ENCODE assay signal across 10 cellular contexts in genomic region chr12:25151476-25151875, GRCh38. TPM values are rescaled to one million over a fixed set of nuclear protein-coding genes. Genes with fewer than 3 reads are reported as not detected.
DNase-seq lines count a peak whose midpoint lies in the region; ATAC-seq and TF ChIP-seq lines count a peak whose summit lies in the region.
"Had no signal": no experiment of that assay in that cellular context is flagged by ENCODE, and none has a peak within 500 bp of the region (broad histone marks: within the 10 kb centered on the region; RNA-seq: fewer than 3 reads in every experiment).

No MANE protein-coding gene starts in this region.

- H3K4me1 ChIP-seq in mesendoderm (ENCODE audit: control insufficient read depth, low read depth, low read length), result no peaks in the 10 kb centered on the region
- H3K4me1 ChIP-seq in PC-9 (replicated peaks; ENCODE audit: insufficient read depth), result no peaks in the 10 kb centered on the region

- H3K4me3 Mint-ChIP-seq in endothelial cell (ENCODE audit: unreplicated experiment) (no peak overlapping the region), glutamatergic neuron (ENCODE audit: unreplicated experiment) (no peak overlapping the region)

- no peak overlapping the region for H3K23ac ChIP-seq in mesendoderm (ENCODE audit: low read length)

- no peak for TF ChIP-seq CTCF in AG10803 (conservative IDR thresholded peaks at IDR 0.05; ENCODE audit: low read length)
- TF ChIP-seq CTCF in NB4 (IDR thresholded peaks at IDR 0.05; ENCODE audit: low read depth, low read length), result no peak
- TF ChIP-seq CTCF in endothelial cell (IDR thresholded peaks at IDR 0.05; ENCODE audit: unreplicated experiment), result no peak
- no peak for TF ChIP-seq CTCF in glutamatergic neuron (IDR thresholded peaks at IDR 0.05; ENCODE audit: partially characterized antibody, unreplicated experiment)
- TF ChIP-seq CTCF in PC-9 (conservative IDR thresholded peaks at IDR 0.05), result no peak

- no peak overlapping the region for H3K27ac Mint-ChIP-seq in endothelial cell (ENCODE audit: unreplicated experiment)
- no peak overlapping the region for H3K27ac Mint-ChIP-seq in glutamatergic neuron (ENCODE audit: unreplicated experiment)

- no peak overlapping the region for H3K9ac ChIP-seq in mesendoderm (ENCODE audit: low read length)

- H3K79me1 ChIP-seq in mesendoderm (ENCODE audit: low read length), result no peaks in the 10 kb centered on the region

- ATAC-seq in HG02938 (IDR thresholded peaks at IDR 0.05; ENCODE audit: unreplicated experiment), result no peak

- no peak overlapping the region for H3K56ac ChIP-seq in mesendoderm (ENCODE audit: low read length)

- H3K9me3 Mint-ChIP-seq in endothelial cell (ENCODE audit: unreplicated experiment) (no peaks in the 10 kb centered on the region), glutamatergic neuron (ENCODE audit: unreplicated experiment) (peaks cover 2% of the 10 kb centered on the region)

- H4K20me1 ChIP-seq in PC-9 (ENCODE audit: insufficient read depth), result no peaks in the 10 kb centered on the region

- no peak overlapping the region for H3K4me3 ChIP-seq in AG10803 (ENCODE audit: low read length)
- H3K4me3 ChIP-seq in NB4 (ENCODE audit: low read depth, low read length), result no peak overlapping the region
- no peak overlapping the region for H3K4me3 ChIP-seq in mesendoderm (ENCODE audit: low read length)
- H3K4me3 ChIP-seq in PC-9, result no peak overlapping the region
- H3K4me3 ChIP-seq: dorsolateral prefrontal cortex had no signal

- H3K9me2 ChIP-seq in PC-9 (ENCODE audit: insufficient read depth), result no peaks in the 10 kb centered on the region; the same call in 1 of the 2 replicates

- no peak overlapping the region for H2BK15ac ChIP-seq in mesendoderm (replicated peaks; ENCODE audit: low read depth)

- no peaks in the 10 kb centered on the region for H3K27me3 ChIP-seq in mesendoderm (ENCODE audit: insufficient read depth, low read length, poor library complexity)
- no peaks in the 10 kb centered on the region for H3K27me3 ChIP-seq in PC-9 (ENCODE audit: insufficient read depth, low read depth)
- H3K27me3 ChIP-seq: dorsolateral prefrontal cortex had no signal

- H2BK5ac ChIP-seq in mesendoderm (ENCODE audit: low read length), result no peak overlapping the region

- no peaks in the 10 kb centered on the region for H3F3A ChIP-seq in PC-9 (ENCODE audit: insufficient read depth, low read depth)

- no peak overlapping the region for H2AFZ ChIP-seq in PC-9

- intact Hi-C loops in PC-9 (cut with micrococcal nuclease; ENCODE audit: unreplicated experiment), result no loop called here

- no peak overlapping the region for H2AK5ac ChIP-seq in mesendoderm (ENCODE audit: low read length)

- H3K18ac ChIP-seq in mesendoderm (ENCODE audit: low read length), result no peak overlapping the region

- no peak overlapping the region for H2BK120ac ChIP-seq in mesendoderm (ENCODE audit: low read depth, low read length)

- no TSS peak for BruUV-seq in PC-9 (replicated peaks; lab: Mats Ljungman, UMichigan)

- H3K4ac ChIP-seq in mesendoderm (ENCODE audit: low read depth, low read length), result no peak overlapping the region

- POLR2A ChIA-PET in PC-9 (lab: Charles Lee; ENCODE audit: unreplicated experiment), result no interaction called here

- no peaks in the 10 kb centered on the region for H3K36me3 ChIP-seq in mesendoderm (ENCODE audit: control insufficient read depth, insufficient read depth, low read length)
- H3K36me3 ChIP-seq in PC-9 (ENCODE audit: low read depth), result no peaks in the 10 kb centered on the region

- H4K5ac ChIP-seq in mesendoderm (ENCODE audit: low read length), result no peak overlapping the region

- H3K27me3 Mint-ChIP-seq in endothelial cell (ENCODE audit: unreplicated experiment) (no peaks in the 10 kb centered on the region), glutamatergic neuron (ENCODE audit: unreplicated experiment) (no peaks in the 10 kb centered on the region)

- no peak for TF ChIP-seq POLR2A in NB4 (IDR thresholded peaks at IDR 0.05; ENCODE audit: extremely low read depth, insufficient read length)

- no peaks in the 10 kb centered on the region for H3K79me2 ChIP-seq in mesendoderm (ENCODE audit: control insufficient read depth, insufficient read depth, low read length)
- H3K79me2 ChIP-seq in PC-9 (ENCODE audit: low read depth), result no peaks in the 10 kb centered on the region

- H3K27ac ChIP-seq in mesendoderm (ENCODE audit: low read depth, low read length), result no peak overlapping the region
- no peak overlapping the region for H3K27ac ChIP-seq in PC-9
- H3K27ac ChIP-seq: dorsolateral prefrontal cortex had no signal

- H3K36me3 Mint-ChIP-seq in endothelial cell (ENCODE audit: low read depth, unreplicated experiment) (no peaks in the 10 kb centered on the region), glutamatergic neuron (ENCODE audit: unreplicated experiment) (no peaks in the 10 kb centered on the region)

- CTCF ChIA-PET in PC-9 (lab: Charles Lee), result no interaction called here

- H3K4me2 ChIP-seq in mesendoderm (ENCODE audit: low read length) (no peak overlapping the region), PC-9 (no peak overlapping the region)

- DNase-seq in AG10803 (ENCODE audit: low read depth) (peak; percentile 92), NB4 (ENCODE audit: low read depth) (peak; percentile 24), endothelial cell (ENCODE audit: low spot score) (peak; percentile 7), mesendoderm (peak; percentile 67), glutamatergic neuron (no peak), PC-9 (no peak)
- DNase-seq in activated effector memory CD4-positive, alpha-beta T cell treated with Interleukin-2 at 50 U/mL for 16 hours, result no peak
- DNase-seq: T-helper 2 cell had no signal

- no peaks in the 10 kb centered on the region for H3K9me3 ChIP-seq in PC-9 (ENCODE audit: insufficient read depth, low read depth)

- H3K4me1 Mint-ChIP-seq in endothelial cell (ENCODE audit: unreplicated experiment) (no peaks in the 10 kb centered on the region), glutamatergic neuron (ENCODE audit: low read depth, unreplicated experiment) (no peaks in the 10 kb centered on the region)

- no CpG with 5 or more reads among the region's 5 CpGs for WGBS in mesendoderm (ENCODE audit: extremely low coverage, insufficient coverage, low lambda C conversion rate)

- H4K8ac ChIP-seq in mesendoderm (ENCODE audit: low read depth, low read length), result no peak overlapping the region

RNA-seq across cellular contexts. Expression of gene DNAI7, which starts 43.5 kb away (rescaled TPM):
- total RNA-seq in endothelial cell (ENCODE audit: unreplicated experiment) (0.33 TPM), glutamatergic neuron (ENCODE audit: unreplicated experiment) (0.76 TPM), PC-9 (2021) (2.4 and 2.9 TPM in 2 replicates)
- 0.69 TPM for polyA plus RNA-seq in mesendoderm (2013, experiment 1 of 2)
- polyA plus RNA-seq in mesendoderm (2013, experiment 2 of 2), result 0.41 TPM

RNA-seq across cellular contexts. Expression of gene ETFRF1, which starts 43.6 kb away (rescaled TPM):
- total RNA-seq in endothelial cell (ENCODE audit: unreplicated experiment), result 10.1 TPM
- polyA plus RNA-seq in mesendoderm (2013, experiment 1 of 2), result 19.9 TPM
- 18.6 TPM for polyA plus RNA-seq in mesendoderm (2013, experiment 2 of 2)
- 14.9 TPM for total RNA-seq in glutamatergic neuron (ENCODE audit: unreplicated experiment)
- total RNA-seq in PC-9 (2021), result 11.6 and 15.9 TPM in 2 replicates

Comparison
In these comparisons a context has a peak if more than half of its experiments do, and no peak if none do; other contexts are left out.
1. DNase-seq: peak in AG10803 (single experiment), NB4 (single experiment), endothelial cell (single experiment) and mesendoderm (single experiment); none in glutamatergic neuron (single experiment), activated effector memory CD4-positive, alpha-beta T cell treated with Interleukin-2 at 50 U/mL for 16 hours (single experiment) and PC-9 (0 of 2).